ENCODE assay signal across 3 cellular contexts in the genomic region with DNA sequence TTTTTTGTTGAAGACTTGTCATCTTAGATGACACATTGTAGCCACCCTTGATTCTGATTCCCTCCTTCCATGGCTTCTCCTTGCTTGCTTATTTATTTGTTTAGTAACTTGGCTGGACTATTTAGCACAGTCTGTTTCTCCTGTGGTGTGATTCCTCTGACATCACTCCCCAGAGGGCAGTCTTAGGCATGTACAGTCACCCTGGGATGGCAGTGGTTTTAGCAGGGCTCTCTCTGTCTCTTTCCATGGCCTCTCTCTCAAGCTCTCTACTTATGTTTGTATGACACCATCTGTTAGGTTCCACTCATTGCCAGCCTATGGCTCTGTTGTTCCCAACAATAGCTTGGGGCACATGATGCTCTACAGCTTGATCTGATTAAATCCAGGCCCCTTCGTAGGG.
TF ChIP-seq lines count a peak whose summit lies in the region.

No MANE protein-coding gene starts in this region.

TF ChIP-seq in SK-N-SH, 30 proteins besides CTCF, POLR2A, EP300 and RAD21:
- TF ChIP-seq TEAD4 (IDR thresholded peaks at IDR 0.05; ENCODE audit: borderline replicate concordance, insufficient read depth) (no peak), NRF1 (IDR thresholded peaks at IDR 0.05; ENCODE audit: low read depth, low read length) (no peak), FOXJ3 (CRISPR knock-in tag; IDR thresholded peaks at IDR 0.05) (peak; percentile 33; the same call in 1 of the 2 replicates), FOSL2 (IDR thresholded peaks at IDR 0.05; ENCODE audit: borderline replicate concordance, low read depth) (no peak), MEF2A (IDR thresholded peaks at IDR 0.05; ENCODE audit: borderline replicate concordance, low read depth) (no peak), NFIC (IDR thresholded peaks at IDR 0.05; ENCODE audit: borderline replicate concordance) (no peak), MXI1 (IDR thresholded peaks at IDR 0.05; ENCODE audit: low read depth, low read length) (no peak), CHD2 (IDR thresholded peaks at IDR 0.05; ENCODE audit: low read length, partially characterized antibody) (no peak)
- TF ChIP-seq, protein P1, sequence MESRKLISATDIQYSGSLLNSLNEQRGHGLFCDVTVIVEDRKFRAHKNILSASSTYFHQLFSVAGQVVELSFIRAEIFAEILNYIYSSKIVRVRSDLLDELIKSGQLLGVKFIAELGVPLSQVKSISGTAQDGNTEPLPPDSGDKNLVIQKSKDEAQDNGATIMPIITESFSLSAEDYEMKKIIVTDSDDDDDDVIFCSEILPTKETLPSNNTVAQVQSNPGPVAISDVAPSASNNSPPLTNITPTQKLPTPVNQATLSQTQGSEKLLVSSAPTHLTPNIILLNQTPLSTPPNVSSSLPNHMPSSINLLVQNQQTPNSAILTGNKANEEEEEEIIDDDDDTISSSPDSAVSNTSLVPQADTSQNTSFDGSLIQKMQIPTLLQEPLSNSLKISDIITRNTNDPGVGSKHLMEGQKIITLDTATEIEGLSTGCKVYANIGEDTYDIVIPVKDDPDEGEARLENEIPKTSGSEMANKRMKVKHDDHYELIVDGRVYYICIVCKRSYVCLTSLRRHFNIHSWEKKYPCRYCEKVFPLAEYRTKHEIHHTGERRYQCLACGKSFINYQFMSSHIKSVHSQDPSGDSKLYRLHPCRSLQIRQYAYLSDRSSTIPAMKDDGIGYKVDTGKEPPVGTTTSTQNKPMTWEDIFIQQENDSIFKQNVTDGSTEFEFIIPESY (IDR thresholded peaks at IDR 0.05; ENCODE audit: borderline replicate concordance, low read depth): no peak
TF ChIP-seq in SK-N-SH: peak in this region for 1.

TF ChIP-seq in SK-N-SH treated with all-trans-retinoic acid at 6 μM for 48 hours, 23 proteins besides CTCF, POLR2A, EP300 and RAD21 (continued from another document):
- TF ChIP-seq CSDC2 (CRISPR knock-in tag; IDR thresholded peaks at IDR 0.05): no peak
- no peak for TF ChIP-seq ZC3H10 (CRISPR knock-in tag; IDR thresholded peaks at IDR 0.05)
- no peak for TF ChIP-seq TOX (CRISPR knock-in tag; IDR thresholded peaks at IDR 0.05; ENCODE audit: borderline replicate concordance)
- no peak for TF ChIP-seq RARB (CRISPR knock-in tag; IDR thresholded peaks at IDR 0.05)
- no peak for TF ChIP-seq ARNTL (CRISPR knock-in tag; IDR thresholded peaks at IDR 0.05; ENCODE audit: borderline replicate concordance, low read depth)
- no peak for TF ChIP-seq ZNF565 (CRISPR knock-in tag; conservative IDR thresholded peaks at IDR 0.05; ENCODE audit: low read depth)
- TF ChIP-seq CSRNP3 (CRISPR knock-in tag; IDR thresholded peaks at IDR 0.05): no peak
- TF ChIP-seq TSHZ2 (CRISPR knock-in tag; IDR thresholded peaks at IDR 0.05): no peak
- no peak for TF ChIP-seq OSR1 (CRISPR knock-in tag; IDR thresholded peaks at IDR 0.05)
- TF ChIP-seq SNAI2 (CRISPR knock-in tag; IDR thresholded peaks at IDR 0.05): no peak
- TF ChIP-seq ISL1 (CRISPR knock-in tag; IDR thresholded peaks at IDR 0.05): no peak
- TF ChIP-seq ZNF8 (CRISPR knock-in tag; IDR thresholded peaks at IDR 0.05): no peak
- TF ChIP-seq PATZ1 (CRISPR knock-in tag; IDR thresholded peaks at IDR 0.05; ENCODE audit: borderline replicate concordance): no peak
- TF ChIP-seq TCF4 (CRISPR knock-in tag; IDR thresholded peaks at IDR 0.05; ENCODE audit: borderline replicate concordance): no peak
- no peak for TF ChIP-seq ESRRG (CRISPR knock-in tag; IDR thresholded peaks at IDR 0.05)
- no peak for TF ChIP-seq ZFP30 (CRISPR knock-in tag; IDR thresholded peaks at IDR 0.05)
- TF ChIP-seq, protein P2, sequence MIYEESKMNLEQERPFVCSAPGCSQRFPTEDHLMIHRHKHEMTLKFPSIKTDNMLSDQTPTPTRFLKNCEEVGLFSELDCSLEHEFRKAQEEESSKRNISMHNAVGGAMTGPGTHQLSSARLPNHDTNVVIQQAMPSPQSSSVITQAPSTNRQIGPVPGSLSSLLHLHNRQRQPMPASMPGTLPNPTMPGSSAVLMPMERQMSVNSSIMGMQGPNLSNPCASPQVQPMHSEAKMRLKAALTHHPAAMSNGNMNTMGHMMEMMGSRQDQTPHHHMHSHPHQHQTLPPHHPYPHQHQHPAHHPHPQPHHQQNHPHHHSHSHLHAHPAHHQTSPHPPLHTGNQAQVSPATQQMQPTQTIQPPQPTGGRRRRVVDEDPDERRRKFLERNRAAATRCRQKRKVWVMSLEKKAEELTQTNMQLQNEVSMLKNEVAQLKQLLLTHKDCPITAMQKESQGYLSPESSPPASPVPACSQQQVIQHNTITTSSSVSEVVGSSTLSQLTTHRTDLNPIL (CRISPR knock-in tag; IDR thresholded peaks at IDR 0.05; ENCODE audit: low read depth): no peak
- TF ChIP-seq BACH2 (CRISPR knock-in tag; IDR thresholded peaks at IDR 0.05; ENCODE audit: borderline replicate concordance): no peak

TF ChIP-seq in GM12878, 131 proteins besides CTCF, POLR2A, EP300 and RAD21 (continued from another document):
- no peak for TF ChIP-seq TCF12 (IDR thresholded peaks at IDR 0.05; ENCODE audit: low read depth, low read length)
- no peak for TF ChIP-seq NR2F1 (conservative IDR thresholded peaks at IDR 0.05)
- TF ChIP-seq JUND (IDR thresholded peaks at IDR 0.05; ENCODE audit: low read depth, low read length): no peak
- TF ChIP-seq IKZF2 (IDR thresholded peaks at IDR 0.05): no peak
- TF ChIP-seq SMC3 (IDR thresholded peaks at IDR 0.05; ENCODE audit: borderline replicate concordance, low read length): 0 out of 2 replicates have a peak, but pooled peaks have one; percentile 10
- no peak for TF ChIP-seq NR2C1 (IDR thresholded peaks at IDR 0.05)
- TF ChIP-seq SMAD1 (IDR thresholded peaks at IDR 0.05; ENCODE audit: low read depth, partially characterized antibody): no peak
- no peak for TF ChIP-seq RBBP5 (conservative IDR thresholded peaks at IDR 0.05)
- TF ChIP-seq, protein P3, sequence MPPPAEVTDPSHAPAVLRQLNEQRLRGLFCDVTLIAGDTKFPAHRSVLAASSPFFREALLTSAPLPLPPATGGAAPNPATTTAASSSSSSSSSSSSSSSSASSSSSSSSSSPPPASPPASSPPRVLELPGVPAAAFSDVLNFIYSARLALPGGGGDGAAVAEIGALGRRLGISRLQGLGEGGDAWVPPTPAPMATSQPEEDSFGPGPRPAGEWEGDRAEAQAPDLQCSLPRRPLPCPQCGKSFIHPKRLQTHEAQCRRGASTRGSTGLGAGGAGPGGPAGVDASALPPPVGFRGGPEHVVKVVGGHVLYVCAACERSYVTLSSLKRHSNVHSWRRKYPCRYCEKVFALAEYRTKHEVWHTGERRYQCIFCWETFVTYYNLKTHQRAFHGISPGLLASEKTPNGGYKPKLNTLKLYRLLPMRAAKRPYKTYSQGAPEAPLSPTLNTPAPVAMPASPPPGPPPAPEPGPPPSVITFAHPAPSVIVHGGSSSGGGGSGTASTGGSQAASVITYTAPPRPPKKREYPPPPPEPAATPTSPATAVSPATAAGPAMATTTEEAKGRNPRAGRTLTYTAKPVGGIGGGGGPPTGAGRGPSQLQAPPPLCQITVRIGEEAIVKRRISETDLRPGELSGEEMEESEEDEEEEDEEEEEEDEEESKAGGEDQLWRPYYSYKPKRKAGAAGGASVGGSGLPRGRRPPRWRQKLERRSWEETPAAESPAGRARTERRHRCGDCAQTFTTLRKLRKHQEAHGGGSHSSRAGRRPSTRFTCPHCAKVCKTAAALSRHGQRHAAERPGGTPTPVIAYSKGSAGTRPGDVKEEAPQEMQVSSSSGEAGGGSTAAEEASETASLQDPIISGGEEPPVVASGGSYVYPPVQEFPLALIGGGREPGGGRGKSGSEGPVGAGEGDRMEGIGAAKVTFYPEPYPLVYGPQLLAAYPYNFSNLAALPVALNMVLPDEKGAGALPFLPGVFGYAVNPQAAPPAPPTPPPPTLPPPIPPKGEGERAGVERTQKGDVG (CRISPR knock-in tag; IDR thresholded peaks at IDR 0.05): no peak
- peak; percentile 43 for TF ChIP-seq MEF2B (IDR thresholded peaks at IDR 0.05; ENCODE audit: partially characterized antibody, poor library complexity, severe bottlenecking)
- TF ChIP-seq MTA3 (IDR thresholded peaks at IDR 0.05; ENCODE audit: borderline replicate concordance, low read length): no peak
- no peak for TF ChIP-seq MEF2A (IDR thresholded peaks at IDR 0.05; ENCODE audit: insufficient read depth, low read depth, low read length)
- peak; percentile 24; the same call in 1 of the 2 replicates for TF ChIP-seq ATF7 (IDR thresholded peaks at IDR 0.05; ENCODE audit: low read depth)
- TF ChIP-seq LARP7 (IDR thresholded peaks at IDR 0.05): no peak
- TF ChIP-seq, protein P4, sequence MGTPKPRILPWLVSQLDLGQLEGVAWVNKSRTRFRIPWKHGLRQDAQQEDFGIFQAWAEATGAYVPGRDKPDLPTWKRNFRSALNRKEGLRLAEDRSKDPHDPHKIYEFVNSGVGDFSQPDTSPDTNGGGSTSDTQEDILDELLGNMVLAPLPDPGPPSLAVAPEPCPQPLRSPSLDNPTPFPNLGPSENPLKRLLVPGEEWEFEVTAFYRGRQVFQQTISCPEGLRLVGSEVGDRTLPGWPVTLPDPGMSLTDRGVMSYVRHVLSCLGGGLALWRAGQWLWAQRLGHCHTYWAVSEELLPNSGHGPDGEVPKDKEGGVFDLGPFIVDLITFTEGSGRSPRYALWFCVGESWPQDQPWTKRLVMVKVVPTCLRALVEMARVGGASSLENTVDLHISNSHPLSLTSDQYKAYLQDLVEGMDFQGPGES (IDR thresholded peaks at IDR 0.05): no peak
- TF ChIP-seq, protein P5, sequence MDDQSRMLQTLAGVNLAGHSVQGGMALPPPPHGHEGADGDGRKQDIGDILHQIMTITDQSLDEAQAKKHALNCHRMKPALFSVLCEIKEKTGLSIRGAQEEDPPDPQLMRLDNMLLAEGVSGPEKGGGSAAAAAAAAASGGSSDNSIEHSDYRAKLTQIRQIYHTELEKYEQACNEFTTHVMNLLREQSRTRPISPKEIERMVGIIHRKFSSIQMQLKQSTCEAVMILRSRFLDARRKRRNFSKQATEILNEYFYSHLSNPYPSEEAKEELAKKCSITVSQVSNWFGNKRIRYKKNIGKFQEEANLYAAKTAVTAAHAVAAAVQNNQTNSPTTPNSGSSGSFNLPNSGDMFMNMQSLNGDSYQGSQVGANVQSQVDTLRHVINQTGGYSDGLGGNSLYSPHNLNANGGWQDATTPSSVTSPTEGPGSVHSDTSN (IDR thresholded peaks at IDR 0.05; ENCODE audit: insufficient replicate concordance, low read depth, low read length): no peak
- TF ChIP-seq POU2F2 (IDR thresholded peaks at IDR 0.05; ENCODE audit: borderline replicate concordance, low read depth, low read length): no peak
- no peak for TF ChIP-seq EGR1 (IDR thresholded peaks at IDR 0.05; ENCODE audit: borderline replicate concordance in 1 of 2, low read depth in 2 of 2, low read length in 2 of 2)
- no peak for TF ChIP-seq NRF1 (conservative IDR thresholded peaks at IDR 0.05; ENCODE audit: low read depth, low read length)
- no peak for TF ChIP-seq BACH1 (IDR thresholded peaks at IDR 0.05; ENCODE audit: borderline replicate concordance)
- TF ChIP-seq ETV6 (conservative IDR thresholded peaks at IDR 0.05 in 1 of 2, IDR thresholded peaks at IDR 0.05 in 1 of 2; ENCODE audit: borderline replicate concordance in 1 of 2, low read depth in 1 of 2): no peak
